In genomic region chr17:64670843-64671590, GRCh38 we compare ENCODE assay signal across 7 cellular contexts. TPM values are rescaled to one million over a fixed set of nuclear protein-coding genes. Genes with fewer than 3 reads are reported as not detected.
A peak's percentile ranks its signal among the peaks of the same experiment; 100 is the strongest.
DNase-seq lines count a peak whose midpoint lies in the region; ATAC-seq, FAIRE-seq and TF ChIP-seq lines count a peak whose summit lies in the region.
"Not testable (repeated sequence)": the region's sequence is repeated elsewhere in the genome, so short reads cannot be mapped to it uniquely, and the experiment has no call there.

No MANE protein-coding gene starts in this region.

- not testable (repeated sequence) for TF ChIP-seq POLR2A in A549 (IDR thresholded peaks at IDR 0.05; ENCODE audit: low read length); H54 (IDR thresholded peaks at IDR 0.05; ENCODE audit: low read depth, low read length)

- H3K36me3 Mint-ChIP-seq in T-helper 17 cell (ENCODE audit: low read depth); MCF 10A (ENCODE audit: insufficient read depth, unreplicated experiment): not testable (repeated sequence)

- 0 out of 2 replicates have a peak overlapping the region, but pooled peaks have one; percentile 59 for H2AFZ ChIP-seq in PC-9

- not testable (repeated sequence) for H3K27me3 Mint-ChIP-seq in T-helper 17 cell; MCF 10A (ENCODE audit: insufficient read depth, unreplicated experiment)

- peak overlapping the region; percentile 9 for H3K4me3 Mint-ChIP-seq in T-helper 17 cell
- H3K4me3 Mint-ChIP-seq in MCF 10A (ENCODE audit: unreplicated experiment), result not testable (repeated sequence)

- H3K4me1 ChIP-seq in A549 (peaks cover 41% of the 10 kb centered on the region), PC-9 (replicated peaks; ENCODE audit: insufficient read depth) (peaks cover 24% of the 10 kb centered on the region)
- not testable (repeated sequence) for H3K4me1 ChIP-seq in mesodermal cell (ENCODE audit: control insufficient read depth, insufficient read depth, low read length, poor library complexity, severe bottlenecking)

- H3K36me3 ChIP-seq in PC-9 (ENCODE audit: low read depth); mesodermal cell (ENCODE audit: control insufficient read depth, insufficient read depth, low read length): not testable (repeated sequence)

- peak in 1 of 2 experiments; percentile 61 for DNase-seq in A549 (ENCODE audit: low read depth in 1 of 2, low spot score in 1 of 2)
- DNase-seq in H54 (ENCODE audit: insufficient read length, low spot score); PC-9; T-helper 17 cell; MCF 10A (ENCODE audit: unreplicated experiment): not testable (repeated sequence)
- DNase-seq in fibroblast of villous mesenchyme (ENCODE audit: low read depth), result peak; percentile 60

- POLR2A ChIA-PET in A549 (lab: Yijun Ruan, JAX) (interaction anchor here (1.4 to 2.5 kb wide), 3 partner anchors 9 to 166 kb away, joined by 3 to 9 read pairs (median 8); partner anchors contain the start of genes CEP95, DDX5 and SMURF2), PC-9 (lab: Charles Lee; ENCODE audit: unreplicated experiment) (interaction anchor here (0.6 kb wide), 1 partner anchor 23 kb away, joined by 4 read pairs; no protein-coding TSS in a partner anchor), MCF 10A (lab: Yijun Ruan, JAX) (interaction anchor here (0.9 to 1.1 kb wide), 4 partner anchors 9 to 35 kb away, joined by 3 to 5 read pairs (median 4); partner anchors contain the start of gene SMURF2)

- not testable (repeated sequence) for H3K27me3 ChIP-seq in PC-9 (ENCODE audit: insufficient read depth, low read depth)

- H3F3A ChIP-seq in PC-9 (ENCODE audit: insufficient read depth, low read depth), result peaks cover 55% of the 10 kb centered on the region

- TF ChIP-seq CTCF in A549 (IDR thresholded peaks at IDR 0.05); PC-9 (conservative IDR thresholded peaks at IDR 0.05); MCF 10A (IDR thresholded peaks at IDR 0.05; ENCODE audit: unreplicated experiment); fibroblast of villous mesenchyme (IDR thresholded peaks at IDR 0.05; ENCODE audit: insufficient read depth, low read depth, low read length): not testable (repeated sequence)

- ATAC-seq in A549, result peak; percentile 80 to 92
- ATAC-seq in T-helper 17 cell, result not testable (repeated sequence)

- H3K79me2 ChIP-seq in PC-9 (ENCODE audit: low read depth), result not testable (repeated sequence)

- BruUV-seq in PC-9 (replicated peaks; lab: Mats Ljungman, UMichigan); MCF 10A (replicated peaks; lab: Mats Ljungman, UMichigan): not testable (repeated sequence)

- H3K9me2 ChIP-seq in PC-9 (ENCODE audit: insufficient read depth), result not testable (repeated sequence)

- not testable (repeated sequence) for H3K9me3 ChIP-seq in A549; PC-9 (ENCODE audit: insufficient read depth, low read depth); T-helper 17 cell (ENCODE audit: control insufficient read depth, low read length, poor library complexity, severe bottlenecking); mesodermal cell (ENCODE audit: control insufficient read depth, low read length)

- peak; percentile 51 for FAIRE-seq in A549 (lab: Jason Lieb, UNC)
- peak; percentile 74 for FAIRE-seq in H54 (lab: Jason Lieb, UNC)

- peak overlapping the region; percentile 56 for H3K4me2 ChIP-seq in A549
- peak overlapping the region; percentile 44; the same call in 1 of the 2 replicates for H3K4me2 ChIP-seq in PC-9

- not testable (repeated sequence) for H3K4me3 ChIP-seq in A549; PC-9; fibroblast of villous mesenchyme (ENCODE audit: low read depth, low read length); mesodermal cell (ENCODE audit: extremely low read depth, insufficient read depth, low read length, poor library complexity, severe bottlenecking)

- not testable (repeated sequence) for H3K4me1 Mint-ChIP-seq in T-helper 17 cell; MCF 10A (ENCODE audit: insufficient read depth, unreplicated experiment)

- not testable (repeated sequence) for H3K9me3 Mint-ChIP-seq in MCF 10A (ENCODE audit: unreplicated experiment)

- WGBS in A549 (ENCODE audit: missing lambda C conversion rate), result 3% methylated on average over 10 of the region's 10 CpGs
- 70 to 80% methylated on average over 1 to 3 of the region's 10 CpGs for whole genome bisulfite sequencing in mesodermal cell (ENCODE audit: insufficient coverage in 2 of 2), 2 experiments

- CTCF ChIA-PET in A549 (lab: Yijun Ruan, JAX), result interaction anchor here (0.8 to 3.5 kb wide), 5 partner anchors 11 to 104 kb away, joined by 3 to 9 read pairs (median 3); no protein-coding TSS in a partner anchor
- CTCF ChIA-PET in PC-9 (lab: Charles Lee); MCF 10A (lab: Yijun Ruan, JAX): not testable (repeated sequence)

- not testable (repeated sequence) for TF ChIP-seq EP300 in A549 (IDR thresholded peaks at IDR 0.05)

- not testable (repeated sequence) for TF ChIP-seq RAD21 in A549 (conservative IDR thresholded peaks at IDR 0.05 in 1 of 2, IDR thresholded peaks at IDR 0.05 in 1 of 2)

- H3K27ac Mint-ChIP-seq in T-helper 17 cell, result not testable (repeated sequence)
- peak overlapping the region; percentile 4 for H3K27ac Mint-ChIP-seq in MCF 10A (ENCODE audit: low read depth, unreplicated experiment)

- H3K27ac ChIP-seq in A549 (peak overlapping the region; percentile 59 to 82), PC-9 (peak overlapping the region; percentile 78), mesodermal cell (ENCODE audit: low read depth, low read length, severe bottlenecking) (peak overlapping the region; percentile 73)

- intact Hi-C loops in PC-9 (cut with micrococcal nuclease; ENCODE audit: unreplicated experiment); MCF 10A (cut with micrococcal nuclease): not testable (repeated sequence)

- H4K20me1 ChIP-seq in PC-9 (ENCODE audit: insufficient read depth), result not testable (repeated sequence)

TF ChIP-seq in A549, 52 proteins besides CTCF, POLR2A, EP300 and RAD21:
- peak; percentile 63 for TF ChIP-seq MAX (IDR thresholded peaks at IDR 0.05)
- TF ChIP-seq MYC (IDR thresholded peaks at IDR 0.05; ENCODE audit: borderline replicate concordance, low read length), result 0 out of 2 replicates have a peak, but pooled peaks have one; percentile 23
- 0 out of 2 replicates have a peak, but pooled peaks have one; percentile 17 for TF ChIP-seq ATOH8 (CRISPR knock-in tag; IDR thresholded peaks at IDR 0.05; ENCODE audit: low read depth)
- TF ChIP-seq JUN (IDR thresholded peaks at IDR 0.05), result peak; percentile 11 to 46; a peak in 1 of 5 replicates
- TF ChIP-seq FOSL2 (IDR thresholded peaks at IDR 0.05), result not testable (repeated sequence)
- peak; percentile 69 for TF ChIP-seq FOSL2 (CRISPR knock-in tag; IDR thresholded peaks at IDR 0.05)
- TF ChIP-seq JUNB (IDR thresholded peaks at IDR 0.05), result peak; percentile 37; the same call in 1 of the 2 replicates
- 0 out of 2 replicates have a peak, but pooled peaks have one; percentile 24 for TF ChIP-seq BHLHE40 (IDR thresholded peaks at IDR 0.05; ENCODE audit: low read depth, low read length)

RNA-seq across cellular contexts. Expression of gene SMURF2, which starts 8.9 kb away (rescaled TPM):
- polyA plus RNA-seq in A549 (2011; rRNA removed) (26.3 and 29.1 TPM in 2 replicates), A549 (2017; fragmentation: RNase III; extraction: RNeasy Plus Mini Kit Qiagen cat#74134 plus additional on column Dnase treatment) (16.7 to 21.1 TPM (median 17.6 TPM) in 3 replicates)
- polyA plus RNA-seq in A549 (2012; cell fraction: cytosol; rRNA removed), result 8.3 and 8.9 TPM in 2 replicates
- polyA plus RNA-seq in A549 (2012; cell fraction: nucleus; rRNA removed), result 7.0 and 11.0 TPM in 2 replicates
- polyA minus RNA-seq in A549 (2011; rRNA and poly(A)+ RNA removed), result 33.6 and 34.0 TPM in 2 replicates
- total RNA-seq in PC-9 (2021) (41.4 and 57.6 TPM in 2 replicates), T-helper 17 cell (10 to 100 TPM; 25.4 to 26.6 TPM), MCF 10A (2022) (49.2 and 55.8 TPM in 2 replicates), fibroblast of villous mesenchyme (103 and 188 TPM in 2 replicates)
- 177 TPM for polyA plus RNA-seq in mesodermal cell (2013, experiment 1 of 2)
- 184 TPM for polyA plus RNA-seq in mesodermal cell (2013, experiment 2 of 2)
